24 cellular contexts compared by ENCODE assay signal in genomic region chr9:120306561-120306960, GRCh38.
"Had no signal": no experiment of that assay in that cellular context is flagged by ENCODE, and none has a peak within 500 bp of the region (broad histone marks: within the 10 kb centered on the region; RNA-seq: fewer than 3 reads in every experiment).

No MANE protein-coding gene starts in this region.

- DNase-seq: hippocampal formation; kidney; left colon; left lung; lower lobe of right lung; mesendoderm; midbrain; mucosa of descending colon; naive thymus-derived CD4-positive, alpha-beta T cell; pancreas; posterior cingulate gyrus; right lobe of liver; stimulated activated CD4-positive, alpha-beta T cell treated with anti-CD3 and anti-CD28 coated beads, Interleukin-1b, Interleukin-23, amount 100 ng/mL, for 48 hours; stimulated activated CD4-positive, alpha-beta T cell treated with anti-CD3 and anti-CD28 coated beads, Interleukin-2, amount 100 ng/mL, for 48 hours; stimulated activated naive B cell treated with anti-CD40 and anti-IgM and Interleukin-4, amounts not matched to agents 10 μg/mL and 1 μg/mL and 100 μg/mL, for 72 hours; stimulated activated naive CD8-positive, alpha-beta T cell treated with anti-CD3 and anti-CD28 coated beads, Interleukin-15, Interleukin-2, amounts not matched to agents 100 U/mL and 50 U/mL, for 24 hours; stomach; testis; thyroid gland; transverse colon; upper lobe of left lung had no signal

- H3K4me1 ChIP-seq: left lung, lower lobe of right lung, pancreas, prostate gland, right lobe of liver, stomach, testis, thyroid gland, transverse colon, upper lobe of left lung had no signal

- ATAC-seq: left colon; left lung; lower lobe of right lung; mucosa of descending colon; naive thymus-derived CD4-positive, alpha-beta T cell; natural killer cell treated with Interleukin-12 subunit alpha and Interleukin-12 subunit beta and Interleukin-15 and Interleukin-18, amount 100 ng/mL, for 72 hours; pancreas; right lobe of liver; stimulated activated naive B cell treated with anti-CD40 and anti-IgM and Interleukin-4, amounts not matched to agents 10 μg/mL and 1 μg/mL and 100 μg/mL, for 72 hours; stimulated activated naive CD8-positive, alpha-beta T cell treated with anti-CD3 and anti-CD28 coated beads, Interleukin-15, Interleukin-2, amounts not matched to agents 100 U/mL and 50 U/mL, for 24 hours had no signal

- H3K4me3 ChIP-seq: left lung, lower lobe of right lung, mucosa of descending colon, pancreas, prostate gland, right lobe of liver, smooth muscle cell, stomach, testis, thyroid gland, transverse colon, upper lobe of left lung had no signal

- H3K9me3 Mint-ChIP-seq: natural killer cell treated with Interleukin-12 subunit alpha and Interleukin-12 subunit beta and Interleukin-15 and Interleukin-18, amount 100 ng/mL, for 72 hours; stimulated activated naive B cell treated with anti-CD40 and anti-IgM and Interleukin-4, amounts not matched to agents 10 μg/mL and 1 μg/mL and 100 μg/mL, for 72 hours had no signal

- H3K4me3 Mint-ChIP-seq: naive thymus-derived CD4-positive, alpha-beta T cell; natural killer cell treated with Interleukin-12 subunit alpha and Interleukin-12 subunit beta and Interleukin-15 and Interleukin-18, amount 100 ng/mL, for 72 hours; stimulated activated naive B cell treated with anti-CD40 and anti-IgM and Interleukin-4, amounts not matched to agents 10 μg/mL and 1 μg/mL and 100 μg/mL, for 72 hours had no signal

- H3K27ac Mint-ChIP-seq: naive thymus-derived CD4-positive, alpha-beta T cell; natural killer cell treated with Interleukin-12 subunit alpha and Interleukin-12 subunit beta and Interleukin-15 and Interleukin-18, amount 100 ng/mL, for 72 hours; stimulated activated naive B cell treated with anti-CD40 and anti-IgM and Interleukin-4, amounts not matched to agents 10 μg/mL and 1 μg/mL and 100 μg/mL, for 72 hours had no signal

- H3K9me3 ChIP-seq: left lung, lower lobe of right lung, mucosa of descending colon, pancreas, prostate gland, right lobe of liver, stomach, testis, thyroid gland, transverse colon, upper lobe of left lung had no signal

- H3K36me3 ChIP-seq: left lung, lower lobe of right lung, pancreas, prostate gland, right lobe of liver, stomach, thyroid gland, transverse colon, upper lobe of left lung had no signal

- H3K27ac ChIP-seq: left lung, lower lobe of right lung, pancreas, prostate gland, right lobe of liver, stomach, testis, thyroid gland, transverse colon, upper lobe of left lung had no signal

- H3K4me1 Mint-ChIP-seq: naive thymus-derived CD4-positive, alpha-beta T cell; stimulated activated naive B cell treated with anti-CD40 and anti-IgM and Interleukin-4, amounts not matched to agents 10 μg/mL and 1 μg/mL and 100 μg/mL, for 72 hours had no signal

- H3K36me3 Mint-ChIP-seq: natural killer cell treated with Interleukin-12 subunit alpha and Interleukin-12 subunit beta and Interleukin-15 and Interleukin-18, amount 100 ng/mL, for 72 hours; stimulated activated naive B cell treated with anti-CD40 and anti-IgM and Interleukin-4, amounts not matched to agents 10 μg/mL and 1 μg/mL and 100 μg/mL, for 72 hours had no signal

- H3K27me3 ChIP-seq: left lung, pancreas, right lobe of liver, stomach, testis, thyroid gland, transverse colon, upper lobe of left lung had no signal
